Comparison of ENCODE assay signal across 8 cellular contexts in the genomic region with DNA sequence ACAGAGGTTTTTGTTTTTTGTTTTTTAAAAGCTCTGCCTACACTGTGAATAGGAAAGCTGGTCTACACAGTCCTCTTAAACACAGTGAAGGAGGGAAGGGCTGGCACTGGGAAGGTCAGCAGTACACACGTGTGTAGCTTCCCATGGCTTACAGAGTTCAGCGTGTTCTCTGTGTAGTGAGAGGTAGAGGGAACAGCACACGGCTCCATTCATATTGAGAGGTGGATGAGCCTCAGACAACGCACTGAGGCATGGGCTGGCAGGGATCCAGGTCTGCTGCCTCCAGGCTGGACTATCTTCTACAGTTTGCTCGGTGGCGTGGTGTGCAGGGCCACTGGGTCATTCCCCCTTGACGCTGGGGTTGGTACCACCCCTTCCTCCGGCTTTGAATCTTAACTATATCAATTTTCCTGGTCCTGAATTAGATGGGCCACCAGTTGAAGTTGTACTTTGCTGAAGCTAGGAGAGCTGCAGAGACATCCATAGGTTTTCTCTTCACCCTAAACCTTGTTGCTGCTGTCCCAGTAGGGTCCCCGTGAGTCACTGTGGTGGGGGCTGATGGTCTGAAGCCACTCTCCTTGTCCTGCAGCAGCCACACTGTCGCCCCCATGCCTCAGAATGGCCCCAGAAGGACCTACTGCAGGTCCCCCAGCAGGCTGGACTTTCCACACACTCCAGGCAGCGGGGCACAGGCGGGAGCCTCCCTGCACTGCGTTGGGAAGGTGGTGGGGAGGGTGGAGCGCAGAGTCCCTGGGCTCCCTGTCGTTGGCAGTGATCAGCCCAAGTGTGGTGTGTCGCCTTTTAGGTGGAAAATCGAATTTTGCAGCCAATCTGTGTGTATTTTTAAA. TPM values are rescaled to one million over a fixed set of nuclear protein-coding genes. Genes with fewer than 3 reads are reported as not detected.
DNase-seq lines count a peak whose midpoint lies in the region; ATAC-seq and TF ChIP-seq lines count a peak whose summit lies in the region.
"Had no signal": no experiment of that assay in that cellular context is flagged by ENCODE, and none has a peak within 500 bp of the region (broad histone marks: within the 10 kb centered on the region; RNA-seq: fewer than 3 reads in every experiment).

No MANE protein-coding gene starts in this region.

- H3K36me3 ChIP-seq in suprapubic skin (peaks cover 41% of the 10 kb centered on the region), A673 (ENCODE audit: insufficient read depth, low read length, poor library complexity, severe bottlenecking) (peaks cover 29% of the 10 kb centered on the region)

- no peak for DNase-seq in activated naive CD4-positive, alpha-beta T cell treated with Interleukin-2 at 50 U/mL for 16 hours
- no peak for DNase-seq in effector memory CD8-positive, alpha-beta T cell
- DNase-seq in suprapubic skin (ENCODE audit: low spot score in 2 of 2), result no peak
- no peak for DNase-seq in NCI-H128 (lab: John Stamatoyannopoulos, UW; ENCODE audit: unreplicated experiment)
- DNase-seq in A673 (ENCODE audit: low spot score), result no peak
- DNase-seq: NCI-H1694 treated with DMSO at 0.1 percent for 48 hours had no signal

- H3K4me3 ChIP-seq in suprapubic skin (peak overlapping the region; percentile 90), A673 (ENCODE audit: low read depth, low read length, poor library complexity, severe bottlenecking) (no peak overlapping the region)

- TF ChIP-seq EP300 in suprapubic skin (IDR thresholded peaks at IDR 0.05), result no peak

- no peak for TF ChIP-seq POLR2A in suprapubic skin (IDR thresholded peaks at IDR 0.05)

- BruUV-seq in A673 (replicated peaks; lab: Mats Ljungman, UMichigan), result no TSS peak

- intact Hi-C loops in A673 (cut with micrococcal nuclease; ENCODE audit: unreplicated experiment), result no loop called here

- peak overlapping the region; percentile 58 for H3K4me3 Mint-ChIP-seq in activated naive CD4-positive, alpha-beta T cell treated with anti-CD3 and anti-CD28 coated beads, Interleukin-2, amount 50 U/mL, for 24 hours
- H3K4me3 Mint-ChIP-seq in effector memory CD8-positive, alpha-beta T cell, result peak overlapping the region; percentile 50 to 51

- no peak for ATAC-seq in effector memory CD8-positive, alpha-beta T cell (replicated peaks)

- POLR2A ChIA-PET in A673 (lab: Charles Lee; ENCODE audit: low non-redundant PET), result no interaction called here

- peaks cover 26% of the 10 kb centered on the region for H3K4me1 ChIP-seq in suprapubic skin
- peaks cover 5% of the 10 kb centered on the region for H3K4me1 ChIP-seq in A673 (ENCODE audit: insufficient read depth, low read length, poor library complexity, severe bottlenecking)

- no peaks in the 10 kb centered on the region for H3K27me3 Mint-ChIP-seq in activated naive CD4-positive, alpha-beta T cell treated with anti-CD3 and anti-CD28 coated beads, Interleukin-2, amount 50 U/mL, for 24 hours
- no peaks in the 10 kb centered on the region for H3K27me3 Mint-ChIP-seq in effector memory CD8-positive, alpha-beta T cell

- peaks cover 27% of the 10 kb centered on the region for H3K4me1 Mint-ChIP-seq in activated naive CD4-positive, alpha-beta T cell treated with anti-CD3 and anti-CD28 coated beads, Interleukin-2, amount 50 U/mL, for 24 hours
- H3K4me1 Mint-ChIP-seq in effector memory CD8-positive, alpha-beta T cell (ENCODE audit: low read depth in 2 of 2), result peaks cover 18 to 27% of the 10 kb centered on the region in 2 donors

- H3K9me3 ChIP-seq in suprapubic skin, result no peaks in the 10 kb centered on the region
- no peaks in the 10 kb centered on the region for H3K9me3 ChIP-seq in A673 (ENCODE audit: low read depth, low read length, poor library complexity, severe bottlenecking)

- H3K27ac ChIP-seq in suprapubic skin, result no peak overlapping the region
- no peak overlapping the region for H3K27ac ChIP-seq in A673 (ENCODE audit: low read depth, low read length, poor library complexity, severe bottlenecking)

- H3K27ac Mint-ChIP-seq in activated naive CD4-positive, alpha-beta T cell treated with anti-CD3 and anti-CD28 coated beads, Interleukin-2, amount 50 U/mL, for 24 hours, result no peak overlapping the region
- peak overlapping the region; percentile 91 to 94 for H3K27ac Mint-ChIP-seq in effector memory CD8-positive, alpha-beta T cell

- CTCF ChIA-PET in A673 (lab: Charles Lee), result no interaction called here

- H3K36me3 Mint-ChIP-seq in activated naive CD4-positive, alpha-beta T cell treated with anti-CD3 and anti-CD28 coated beads, Interleukin-2, amount 50 U/mL, for 24 hours, result no peaks in the 10 kb centered on the region
- peaks cover 19% of the 10 kb centered on the region for H3K36me3 Mint-ChIP-seq in effector memory CD8-positive, alpha-beta T cell (ENCODE audit: insufficient read depth)

- TF ChIP-seq CTCF in suprapubic skin (IDR thresholded peaks at IDR 0.05) (no peak), A673 (conservative IDR thresholded peaks at IDR 0.05; ENCODE audit: low read depth, low read length) (no peak)

- H3K9me3 Mint-ChIP-seq in activated naive CD4-positive, alpha-beta T cell treated with anti-CD3 and anti-CD28 coated beads, Interleukin-2, amount 50 U/mL, for 24 hours, result no peaks in the 10 kb centered on the region
- H3K9me3 Mint-ChIP-seq in effector memory CD8-positive, alpha-beta T cell, result no peaks in the 10 kb centered on the region

- 66% methylated on average over 14 of the region's 17 CpGs for WGBS in suprapubic skin

- H3K27me3 ChIP-seq in suprapubic skin (no peaks in the 10 kb centered on the region), A673 (replicated peaks; ENCODE audit: insufficient read depth, low read depth, low read length, poor library complexity) (no peaks in the 10 kb centered on the region)

RNA-seq across cellular contexts. Expression of gene ARFGAP1, which starts 2.0 kb away (rescaled TPM):
- total RNA-seq in suprapubic skin (10 to 100 TPM; 38.6 to 84.9 (median 43.4) TPM), A673 (2021) (90.4 and 101 TPM in 2 replicates)

RNA-seq across cellular contexts. Expression of gene COL20A1, which starts 18.4 kb away (rescaled TPM):
- total RNA-seq in suprapubic skin (not detected), A673 (2021) (not detected in 2 replicates)

RNA-seq across cellular contexts. Expression of gene NKAIN4, which starts 20.3 kb away (rescaled TPM):
- total RNA-seq in suprapubic skin (under 1 TPM in 1 of 4 donors, not detected in 3; 0.42 TPM), A673 (2021) (not detected in 2 replicates)

RNA-seq across cellular contexts. Expression of gene BIRC7, which starts 38.9 kb away (rescaled TPM):
- total RNA-seq in suprapubic skin, result 1 to 10 TPM in 3 of 4 donors, under 1 TPM in 1; 0.49 to 3.0 (median 1.7) TPM
- not detected in 2 replicates for total RNA-seq in A673 (2021)
- total RNA-seq: cerebellum had no signal

RNA-seq across cellular contexts. Expression of gene YTHDF1, which starts 58.7 kb away (rescaled TPM):
- total RNA-seq in suprapubic skin, result 10 to 100 TPM; 32.7 to 40.6 (median 34.0) TPM
- total RNA-seq in A673 (2021), result 49.3 and 52.4 TPM in 2 replicates
